ENCODE assay signal across 23 cellular contexts in the genomic region with DNA sequence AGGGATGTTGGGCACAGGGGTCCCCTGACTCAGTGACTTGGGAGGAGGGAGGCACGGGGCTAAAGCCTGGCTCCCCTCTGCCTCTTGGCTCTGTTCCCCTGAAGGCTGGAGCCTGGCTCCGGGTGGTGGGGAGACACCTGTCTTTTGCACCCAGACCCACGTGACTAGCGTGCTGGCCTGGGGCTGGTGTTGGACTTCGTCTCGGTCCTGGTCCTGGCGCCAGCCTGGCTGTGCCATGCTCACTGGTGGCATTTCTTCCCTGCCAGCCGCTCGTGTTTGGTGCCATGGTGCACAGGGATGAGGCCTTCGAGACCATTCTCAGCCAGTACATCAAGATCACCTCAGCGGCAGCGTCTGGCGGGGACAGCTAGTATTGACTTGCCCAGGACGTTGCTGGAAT. TPM values are rescaled to one million over a fixed set of nuclear protein-coding genes. Genes with fewer than 3 reads are reported as not detected.
DNase-seq lines count a peak whose midpoint lies in the region; ATAC-seq lines count a peak whose summit lies in the region.
"Had no signal": no experiment of that assay in that cellular context is flagged by ENCODE, and none has a peak within 500 bp of the region (broad histone marks: within the 10 kb centered on the region; RNA-seq: fewer than 3 reads in every experiment).

No MANE protein-coding gene starts in this region.

- H2AFZ ChIP-seq in neuronal stem cell (ENCODE audit: low read length) = no peak overlapping the region

- no peak overlapping the region for H3K4me3 ChIP-seq in neuronal stem cell (ENCODE audit: low read length in 2 of 2)

- no CpG with 5 or more reads among the region's 14 CpGs for WGBS in neuronal stem cell (ENCODE audit: extremely low coverage in 2 of 2, insufficient read length in 2 of 2, insufficient replicate concordance in 1 of 2), 2 donors

- no peak overlapping the region for H3K9ac ChIP-seq in neuronal stem cell (ENCODE audit: low read depth, low read length, poor library complexity)
- H3K9ac ChIP-seq: KMS-11 had no signal

- H3K36me3 Mint-ChIP-seq in activated CD4-positive, alpha-beta T cell treated with anti-CD3 and anti-CD28 coated beads for 36 hours (ENCODE audit: low read depth) = peaks cover 22% of the 10 kb centered on the region
- H3K36me3 Mint-ChIP-seq in activated naive CD8-positive, alpha-beta T cell treated with anti-CD3 and anti-CD28 coated beads, Interleukin-2, amount 50 U/mL, for 24 hours (ENCODE audit: low read depth) = peaks cover 6% of the 10 kb centered on the region
- H3K36me3 Mint-ChIP-seq in activated naive CD8-positive, alpha-beta T cell treated with anti-CD3 and anti-CD28 coated beads for 36 hours = peaks cover 2% of the 10 kb centered on the region
- peaks cover 30% of the 10 kb centered on the region for H3K36me3 Mint-ChIP-seq in activated T-helper 2 cell treated with anti-CD3 and anti-CD28 coated beads, Interferon-gamma antibody, Interleukin-2, Interleukin-4, amounts not matched to agents 10 μg/mL and 5 μg/mL and 100 μg/mL, durations not matched to agents 14 hours and 24 hours and 36 hours (ENCODE audit: low read depth)
- H3K36me3 Mint-ChIP-seq: WTC11 had no signal

- CTCF ChIA-PET in activated CD4-positive, alpha-beta T cell treated with anti-CD3 and anti-CD28 coated beads for 36 hours (lab: Charles Lee) = interaction anchor here (1.3 kb wide), 1 partner anchor 113 kb away, joined by 4 read pairs; no protein-coding TSS in a partner anchor

- no peaks in the 10 kb centered on the region for H3K4me1 ChIP-seq in neuronal stem cell (ENCODE audit: control insufficient read depth in 2 of 2, insufficient read depth in 1 of 2, low read depth in 1 of 2, low read length in 2 of 2)

- H3K9me3 Mint-ChIP-seq in activated CD4-positive, alpha-beta T cell treated with anti-CD3 and anti-CD28 coated beads for 36 hours (ENCODE audit: low read depth) = no peaks in the 10 kb centered on the region
- H3K9me3 Mint-ChIP-seq in activated naive CD8-positive, alpha-beta T cell treated with anti-CD3 and anti-CD28 coated beads, Interleukin-2, amount 50 U/mL, for 24 hours = no peaks in the 10 kb centered on the region
- H3K9me3 Mint-ChIP-seq in activated naive CD8-positive, alpha-beta T cell treated with anti-CD3 and anti-CD28 coated beads for 36 hours = no peaks in the 10 kb centered on the region
- H3K9me3 Mint-ChIP-seq in activated T-helper 2 cell treated with anti-CD3 and anti-CD28 coated beads, Interferon-gamma antibody, Interleukin-2, Interleukin-4, amounts not matched to agents 10 μg/mL and 5 μg/mL and 100 μg/mL, durations not matched to agents 14 hours and 24 hours and 36 hours = no peaks in the 10 kb centered on the region
- H3K9me3 Mint-ChIP-seq: activated naive CD8-positive, alpha-beta T cell treated with anti-CD3 and anti-CD28 coated beads, Interleukin-2, amount 10 ng/mL, durations not matched to agents 7 days and 5 days; nephron; WTC11 had no signal

- no peaks in the 10 kb centered on the region for H3K9me3 ChIP-seq in neuronal stem cell (replicated peaks in 1 of 2; ENCODE audit: control insufficient read depth in 2 of 2, insufficient read depth in 1 of 2, low read depth in 1 of 2, low read length in 2 of 2)

- no peak overlapping the region for H4K91ac ChIP-seq in neuronal stem cell (ENCODE audit: low read depth, low read length, poor library complexity)

- H2BK120ac ChIP-seq in neuronal stem cell (ENCODE audit: low read depth, low read length) = no peak overlapping the region

- ATAC-seq in activated CD4-positive, alpha-beta T cell treated with anti-CD3 and anti-CD28 coated beads for 36 hours = no peak
- ATAC-seq in activated naive CD8-positive, alpha-beta T cell treated with anti-CD3 and anti-CD28 coated beads, Interleukin-2, amount 50 U/mL, for 24 hours = no peak
- ATAC-seq: WTC11 had no signal

- peak overlapping the region; percentile 57 for H3K18ac ChIP-seq in neuronal stem cell (ENCODE audit: low read length)

- no peak overlapping the region for H4K8ac ChIP-seq in neuronal stem cell (ENCODE audit: low read depth, low read length)

- H3K23ac ChIP-seq in neuronal stem cell (ENCODE audit: low read depth, low read length, poor library complexity) = peak overlapping the region; percentile 80

- no peaks in the 10 kb centered on the region for H3K27me3 Mint-ChIP-seq in activated CD4-positive, alpha-beta T cell treated with anti-CD3 and anti-CD28 coated beads for 36 hours
- H3K27me3 Mint-ChIP-seq in activated naive CD8-positive, alpha-beta T cell treated with anti-CD3 and anti-CD28 coated beads, Interleukin-2, amount 50 U/mL, for 24 hours = no peaks in the 10 kb centered on the region
- H3K27me3 Mint-ChIP-seq in activated naive CD8-positive, alpha-beta T cell treated with anti-CD3 and anti-CD28 coated beads for 36 hours = no peaks in the 10 kb centered on the region
- H3K27me3 Mint-ChIP-seq in activated T-helper 2 cell treated with anti-CD3 and anti-CD28 coated beads, Interferon-gamma antibody, Interleukin-2, Interleukin-4, amounts not matched to agents 10 μg/mL and 5 μg/mL and 100 μg/mL, durations not matched to agents 14 hours and 24 hours and 36 hours (ENCODE audit: low read depth) = no peaks in the 10 kb centered on the region
- H3K27me3 Mint-ChIP-seq: activated naive CD8-positive, alpha-beta T cell treated with anti-CD3 and anti-CD28 coated beads, Interleukin-2, amount 10 ng/mL, durations not matched to agents 7 days and 5 days had no signal

- peaks cover 0 to 12% of the 10 kb centered on the region in 2 donors for H3K36me3 ChIP-seq in neuronal stem cell (replicated peaks in 1 of 2; ENCODE audit: control insufficient read depth in 2 of 2, insufficient read depth in 2 of 2, low read length in 2 of 2)

- H3K27ac Mint-ChIP-seq in activated CD4-positive, alpha-beta T cell treated with anti-CD3 and anti-CD28 coated beads for 36 hours = peak overlapping the region; percentile 47
- H3K27ac Mint-ChIP-seq in activated naive CD8-positive, alpha-beta T cell treated with anti-CD3 and anti-CD28 coated beads, Interleukin-2, amount 50 U/mL, for 24 hours = peak overlapping the region; percentile 59
- H3K27ac Mint-ChIP-seq in activated naive CD8-positive, alpha-beta T cell treated with anti-CD3 and anti-CD28 coated beads for 36 hours = no peak overlapping the region
- peak overlapping the region; percentile 60 for H3K27ac Mint-ChIP-seq in activated T-helper 2 cell treated with anti-CD3 and anti-CD28 coated beads, Interferon-gamma antibody, Interleukin-2, Interleukin-4, amounts not matched to agents 10 μg/mL and 5 μg/mL and 100 μg/mL, durations not matched to agents 14 hours and 24 hours and 36 hours
- H3K27ac Mint-ChIP-seq: activated naive CD8-positive, alpha-beta T cell treated with anti-CD3 and anti-CD28 coated beads, Interleukin-2, amount 10 ng/mL, durations not matched to agents 7 days and 5 days; nephron; WTC11 had no signal

- no peaks in the 10 kb centered on the region for H3K27me3 ChIP-seq in neuronal stem cell (ENCODE audit: control insufficient read depth in 3 of 3, insufficient read depth in 3 of 3, low read depth in 1 of 3, low read length in 3 of 3)

- no peak overlapping the region for H2AK5ac ChIP-seq in neuronal stem cell (ENCODE audit: low read depth, low read length)

- no peak overlapping the region for H3K27ac ChIP-seq in neuronal stem cell (replicated peaks; ENCODE audit: low read length)
- H3K27ac ChIP-seq: 22Rv1, C4-2B, KMS-11, RWPE1 had no signal

- no peak overlapping the region for H3K4ac ChIP-seq in neuronal stem cell (ENCODE audit: low read length)

- no peak for DNase-seq in activated CD4-positive, alpha-beta T cell treated with anti-CD3 and anti-CD28 coated beads for 36 hours
- DNase-seq in activated CD4-positive, alpha-beta T cell treated with anti-CD3 and anti-CD28 coated beads for 4 hours = no peak
- no peak for DNase-seq in activated naive CD8-positive, alpha-beta T cell treated with anti-CD3 and anti-CD28 coated beads, Interleukin-2, amount 50 U/mL, for 24 hours
- no peak for DNase-seq in activated naive CD8-positive, alpha-beta T cell treated with anti-CD3 and anti-CD28 coated beads for 36 hours
- DNase-seq in activated T-helper 2 cell treated with anti-CD3 and anti-CD28 coated beads, Interferon-gamma antibody, Interleukin-2, Interleukin-4, amounts not matched to agents 10 μg/mL and 5 μg/mL and 100 μg/mL, durations not matched to agents 14 hours and 24 hours and 36 hours (ENCODE audit: low spot score) = no peak
- DNase-seq in neuronal stem cell (ENCODE audit: low spot score) (no peak), NCI-H2227 (lab: John Stamatoyannopoulos, UW; ENCODE audit: unreplicated experiment) (no peak), kidney tubule cell (ENCODE audit: low spot score) (no peak)
- DNase-seq: activated naive CD8-positive, alpha-beta T cell treated with anti-CD3 and anti-CD28 coated beads, Interleukin-2, amount 10 ng/mL, durations not matched to agents 7 days and 5 days; central memory CD4-positive, alpha-beta T cell; H7; kidney; NCI-H1930; NCI-H526; OCI-M1; stimulated activated naive CD4-positive, alpha-beta T cell; T-helper 1 cell had no signal

- peaks cover 49% of the 10 kb centered on the region for H3K4me1 Mint-ChIP-seq in activated CD4-positive, alpha-beta T cell treated with anti-CD3 and anti-CD28 coated beads for 36 hours
- H3K4me1 Mint-ChIP-seq in activated naive CD8-positive, alpha-beta T cell treated with anti-CD3 and anti-CD28 coated beads, Interleukin-2, amount 50 U/mL, for 24 hours = peaks cover 45% of the 10 kb centered on the region
- peaks cover 35% of the 10 kb centered on the region for H3K4me1 Mint-ChIP-seq in activated naive CD8-positive, alpha-beta T cell treated with anti-CD3 and anti-CD28 coated beads for 36 hours
- H3K4me1 Mint-ChIP-seq in activated T-helper 2 cell treated with anti-CD3 and anti-CD28 coated beads, Interferon-gamma antibody, Interleukin-2, Interleukin-4, amounts not matched to agents 10 μg/mL and 5 μg/mL and 100 μg/mL, durations not matched to agents 14 hours and 24 hours and 36 hours (ENCODE audit: low read depth) = peaks cover 16% of the 10 kb centered on the region
- H3K4me1 Mint-ChIP-seq: nephron, WTC11 had no signal

- no peak overlapping the region for H2BK15ac ChIP-seq in neuronal stem cell (ENCODE audit: low read length)

- H2BK5ac ChIP-seq in neuronal stem cell (ENCODE audit: low read length) = peak overlapping the region; percentile 19

- intact Hi-C loops in activated CD4-positive, alpha-beta T cell treated with anti-CD3 and anti-CD28 coated beads for 36 hours (cut with DNase I, micrococcal nuclease) = no loop called here
- intact Hi-C loops in activated T-helper 2 cell treated with anti-CD3 and anti-CD28 coated beads, Interferon-gamma antibody, Interleukin-2, Interleukin-4, amounts not matched to agents 10 μg/mL and 5 μg/mL and 100 μg/mL, durations not matched to agents 14 hours and 24 hours and 36 hours (cut with micrococcal nuclease) = no loop called here

- H3K79me1 ChIP-seq in neuronal stem cell (ENCODE audit: low read depth, low read length) = peaks cover 2% of the 10 kb centered on the region

- H3K14ac ChIP-seq in neuronal stem cell (ENCODE audit: low read length) = no peak overlapping the region

- peak overlapping the region; percentile 85 for H3K4me3 Mint-ChIP-seq in activated CD4-positive, alpha-beta T cell treated with anti-CD3 and anti-CD28 coated beads for 36 hours
- peak overlapping the region; percentile 34 for H3K4me3 Mint-ChIP-seq in activated naive CD8-positive, alpha-beta T cell treated with anti-CD3 and anti-CD28 coated beads, Interleukin-2, amount 50 U/mL, for 24 hours
- no peak overlapping the region for H3K4me3 Mint-ChIP-seq in activated naive CD8-positive, alpha-beta T cell treated with anti-CD3 and anti-CD28 coated beads for 36 hours
- no peak overlapping the region for H3K4me3 Mint-ChIP-seq in activated T-helper 2 cell treated with anti-CD3 and anti-CD28 coated beads, Interferon-gamma antibody, Interleukin-2, Interleukin-4, amounts not matched to agents 10 μg/mL and 5 μg/mL and 100 μg/mL, durations not matched to agents 14 hours and 24 hours and 36 hours (ENCODE audit: low read depth)
- H3K4me3 Mint-ChIP-seq: activated naive CD8-positive, alpha-beta T cell treated with anti-CD3 and anti-CD28 coated beads, Interleukin-2, amount 10 ng/mL, durations not matched to agents 7 days and 5 days; nephron; WTC11 had no signal

- H2BK12ac ChIP-seq in neuronal stem cell (ENCODE audit: low read length) = no peak overlapping the region

- H3K4me2 ChIP-seq in neuronal stem cell (ENCODE audit: insufficient read depth, low read length, poor library complexity, severe bottlenecking) = no peak overlapping the region
- H3K4me2 ChIP-seq: KMS-11 had no signal

- POLR2A ChIA-PET in activated CD4-positive, alpha-beta T cell treated with anti-CD3 and anti-CD28 coated beads for 36 hours (lab: Charles Lee) = interaction anchor here (0.7 kb wide), 1 partner anchor 31 kb away, joined by 3 read pairs; no protein-coding TSS in a partner anchor

RNA-seq across cellular contexts. Expression of gene GRAMD4, which starts 56.7 kb away (rescaled TPM):
- total RNA-seq in activated CD4-positive, alpha-beta T cell treated with anti-CD3 and anti-CD28 coated beads for 36 hours = 10 to 100 TPM; 25.7 to 40.7 TPM
- 10 to 100 TPM; 20.7 to 20.9 TPM for total RNA-seq in activated naive CD8-positive, alpha-beta T cell treated with anti-CD3 and anti-CD28 coated beads for 36 hours
- 90.8 and 91.6 TPM in 2 replicates for total RNA-seq in activated T-helper 2 cell treated with anti-CD3 and anti-CD28 coated beads, Interferon-gamma antibody, Interleukin-2, Interleukin-4, amounts not matched to agents 10 μg/mL and 5 μg/mL and 100 μg/mL, durations not matched to agents 14 hours and 24 hours and 36 hours
- polyA plus RNA-seq in neuronal stem cell (2013, experiment 1 of 2) = 13.1 TPM
- polyA plus RNA-seq in neuronal stem cell (2013, experiment 2 of 2) = 11.3 TPM

Comparison
In these comparisons a context has a peak if more than half of its experiments do, and no peak if none do; other contexts are left out.
1. H3K4me3 Mint-ChIP-seq: peak in activated CD4-positive, alpha-beta T cell treated with anti-CD3 and anti-CD28 coated beads for 36 hours (single experiment) and activated naive CD8-positive, alpha-beta T cell treated with anti-CD3 and anti-CD28 coated beads, Interleukin-2, amount 50 U/mL, for 24 hours (single experiment); none in activated naive CD8-positive, alpha-beta T cell treated with anti-CD3 and anti-CD28 coated beads for 36 hours (single experiment) and activated T-helper 2 cell treated with anti-CD3 and anti-CD28 coated beads, Interferon-gamma antibody, Interleukin-2, Interleukin-4, amounts not matched to agents 10 μg/mL and 5 μg/mL and 100 μg/mL, durations not matched to agents 14 hours and 24 hours and 36 hours (single experiment).